ENCODE assay signal across 7 cellular contexts in genomic region chr20:34515484-34516037, GRCh38. TPM values are rescaled to one million over a fixed set of nuclear protein-coding genes. Genes with fewer than 3 reads are reported as not detected.
A peak's percentile ranks its signal among the peaks of the same experiment; 100 is the strongest.
DNase-seq lines count a peak whose midpoint lies in the region; ATAC-seq, FAIRE-seq and TF ChIP-seq lines count a peak whose summit lies in the region.

No MANE protein-coding gene starts in this region.

- H3K4me1 ChIP-seq in HepG2 (ENCODE audit: insufficient read depth, low read length) = peaks cover 71% of the 10 kb centered on the region

- TSS peak; percentile 70 for BruUV-seq in HepG2 (replicated peaks; lab: Mats Ljungman, UMichigan)

- in situ Hi-C loops in HepG2 (cut with HindIII; ENCODE audit: extremely low pct_ligation_motif_present, low pct_unique_long_range_greater_than_20kb) = loop anchor here (5.0 kb wide), 1 partner anchor 203 kb away; no protein-coding TSS in a partner anchor

- peaks cover 46% of the 10 kb centered on the region for H3K79me2 ChIP-seq in HepG2 (ENCODE audit: insufficient read depth, low read length)

- TF ChIP-seq RAD21 in HepG2 (CRISPR knock-in tag; IDR thresholded peaks at IDR 0.05) = no peak

- peak overlapping the region; percentile 98 for H3K4me3 Mint-ChIP-seq in activated B cell treated with CpG ODN at 0.5 μM for 24 hours
- H3K4me3 Mint-ChIP-seq in central memory CD8-positive, alpha-beta T cell = peak overlapping the region; percentile 99

- H3K4me2 ChIP-seq in HepG2 (ENCODE audit: low read depth, low read length) = peak overlapping the region; percentile 84

- FAIRE-seq in GM18507 (lab: Jason Lieb, UNC) = peak; percentile 78
- peak; percentile 44 for FAIRE-seq in HepG2 (lab: Jason Lieb, UNC)

- TF ChIP-seq CTCF in activated B cell treated with CpG ODN at 0.5 μM for 24 hours (IDR thresholded peaks at IDR 0.05) (no peak), HepG2 (CRISPR knock-in tag; IDR thresholded peaks at IDR 0.05) (no peak)

- peaks cover 0 to 11% of the 10 kb centered on the region in 2 experiments; a peak in 3 of 5 replicates for H3K36me3 ChIP-seq in HepG2 (replicated peaks in 1 of 2; ENCODE audit: control insufficient read depth in 1 of 2, insufficient read depth in 2 of 2, low read length in 2 of 2)

- H3K9me3 Mint-ChIP-seq in activated B cell treated with CpG ODN at 0.5 μM for 24 hours = no peaks in the 10 kb centered on the region
- H3K9me3 Mint-ChIP-seq in central memory CD8-positive, alpha-beta T cell = no peaks in the 10 kb centered on the region

- peaks cover 14% of the 10 kb centered on the region for H4K20me1 ChIP-seq in HepG2 (ENCODE audit: insufficient read depth, low read length)

- no peak overlapping the region for H2AFZ ChIP-seq in HepG2 (ENCODE audit: low read length)

- peaks cover 27% of the 10 kb centered on the region for H3K36me3 Mint-ChIP-seq in activated B cell treated with CpG ODN at 0.5 μM for 24 hours (ENCODE audit: low read depth)
- peaks cover 26% of the 10 kb centered on the region for H3K36me3 Mint-ChIP-seq in central memory CD8-positive, alpha-beta T cell (ENCODE audit: insufficient read depth)

- peak; percentile 44 for ATAC-seq in HG02852 (IDR thresholded peaks at IDR 0.05; ENCODE audit: unreplicated experiment)
- ATAC-seq in activated B cell treated with CpG ODN at 0.5 μM for 24 hours (ENCODE audit: low read depth) = peak; percentile 76
- peak; percentile 61 for ATAC-seq in central memory CD8-positive, alpha-beta T cell (replicated peaks; ENCODE audit: extremely low read depth, poor library complexity, severe bottlenecking)
- peak; percentile 62 for ATAC-seq in HepG2

- peak overlapping the region; percentile 80 for H3K27ac ChIP-seq in HepG2 (ENCODE audit: extremely low read length, insufficient read depth, low read length)

- WGBS in HepG2 (ENCODE audit: low lambda C conversion rate) = 5% methylated on average over 25 of the region's 25 CpGs

- DNase-seq in GM18507 (ENCODE audit: extremely low spot score, insufficient read length, low read depth) (peak; percentile 44), NCI-H187 (lab: John Stamatoyannopoulos, UW) (peak; percentile 25 to 77), activated B cell treated with CpG ODN at 0.5 μM for 24 hours (peak; percentile 65), HepG2 (ENCODE audit: low spot score) (peak; percentile 65)
- DNase-seq in central memory CD8-positive, alpha-beta T cell (ENCODE audit: low spot score in 2 of 2) = peak; percentile 47 to 53
- peak; percentile 39 to 64 (median 54) for DNase-seq in stimulated activated CD4-positive, alpha-beta T cell treated with anti-CD3 and anti-CD28 coated beads, TNF-alpha, amount 100 ng/mL, for 24 hours (ENCODE audit: low read depth in 3 of 3)

- no peaks in the 10 kb centered on the region for H3K27me3 Mint-ChIP-seq in activated B cell treated with CpG ODN at 0.5 μM for 24 hours
- H3K27me3 Mint-ChIP-seq in central memory CD8-positive, alpha-beta T cell = no peaks in the 10 kb centered on the region

- H3K9ac ChIP-seq in HepG2 (ENCODE audit: insufficient read depth, low read depth, low read length) = peak overlapping the region; percentile 86

- no peaks in the 10 kb centered on the region for H3K9me3 ChIP-seq in HepG2 (ENCODE audit: low read length)

- peak overlapping the region; percentile 96 for H3K27ac Mint-ChIP-seq in activated B cell treated with CpG ODN at 0.5 μM for 24 hours
- peak overlapping the region; percentile 97 for H3K27ac Mint-ChIP-seq in central memory CD8-positive, alpha-beta T cell (ENCODE audit: low read depth)

- H3K4me3 ChIP-seq in HepG2 (replicated peaks in 1 of 3; ENCODE audit: insufficient read depth in 1 of 3, low read depth in 2 of 3, low read length in 3 of 3) = peak overlapping the region; percentile 85 to 89 (median 87)

- POLR2A ChIA-PET in activated B cell treated with CpG ODN at 0.5 μM for 24 hours (lab: Charles Lee) = interaction anchor here (0.7 to 2.9 kb wide), 11 partner anchors 8 to 213 kb away, joined by 3 to 29 read pairs (median 4); partner anchors contain the start of genes AHCY, ITCH, PIGU and TP53INP2
- POLR2A ChIA-PET in HepG2 (lab: Yijun Ruan, JAX) = interaction anchor here (0.6 to 3.8 kb wide), 38 partner anchors 10 to 361 kb away, joined by 3 to 57 read pairs (median 4); partner anchors contain the start of genes ACSS2, AHCY, ITCH and PIGU

- TF ChIP-seq EP300 in HepG2 (IDR thresholded peaks at IDR 0.05; ENCODE audit: low read depth in 2 of 2, low read length in 2 of 2) (0 out of 4 replicates have a peak, but pooled peaks of 1 of the 2 experiments have one; percentile 12), HepG2 (CRISPR knock-in tag; IDR thresholded peaks at IDR 0.05; ENCODE audit: borderline replicate concordance) (no peak; the same call in 1 of the 2 replicates)

- no peaks in the 10 kb centered on the region; a peak in 1 of 5 replicates for H3K27me3 ChIP-seq in HepG2 (ENCODE audit: control insufficient read depth in 1 of 2, insufficient read depth in 2 of 2, low read length in 2 of 2)

- H3K4me1 Mint-ChIP-seq in activated B cell treated with CpG ODN at 0.5 μM for 24 hours = peaks cover 43% of the 10 kb centered on the region
- peaks cover 45% of the 10 kb centered on the region for H3K4me1 Mint-ChIP-seq in central memory CD8-positive, alpha-beta T cell

- TF ChIP-seq POLR2A in HepG2 (IDR thresholded peaks at IDR 0.05; ENCODE audit: insufficient read depth in 1 of 2, low read depth in 2 of 2, low read length in 2 of 2) = no peak

- CTCF ChIA-PET in activated B cell treated with CpG ODN at 0.5 μM for 24 hours (lab: Charles Lee) = interaction anchor here (0.8 to 3.0 kb wide), 2 partner anchors 192 to 203 kb away, joined by 3 to 27 read pairs; no protein-coding TSS in a partner anchor
- CTCF ChIA-PET in HepG2 (lab: Yijun Ruan, JAX; ENCODE audit: low intra/inter-chr PET ratio, low total read pairs) = no interaction called here

- intact Hi-C loops in activated B cell treated with CpG ODN at 0.5 μM for 24 hours (cut with micrococcal nuclease) = loop anchor here (1.0 to 5.0 kb wide), 9 partner anchors 8 to 1543 kb away; partner anchors contain the start of genes ACSS2, AHCY, ITCH and MAP1LC3A
- intact Hi-C loops in HepG2 (cut with micrococcal nuclease; ENCODE audit: unreplicated experiment) = loop anchor here (2.0 kb wide), 1 partner anchor 213 kb away; the partner anchor contains the start of gene AHCY

TF ChIP-seq in HepG2, 621 proteins besides CTCF, POLR2A, EP300 and RAD21 (continues in another document):
- TF ChIP-seq RELA (CRISPR knock-in tag; IDR thresholded peaks at IDR 0.05) = no peak; the same call in 1 of the 2 replicates

RNA-seq across cellular contexts. Expression of gene DYNLRB1, which starts 0.7 kb away (rescaled TPM):
- total RNA-seq in activated B cell treated with CpG ODN at 0.5 μM for 24 hours (62.7 and 65.9 TPM in 2 replicates), HepG2 (2016; rRNA removed; fragmentation: Illumina TruSeq; extraction: Trizol) (140 and 151 TPM in 2 replicates)
- 70.8 and 95.6 TPM in 2 replicates for total RNA-seq in HepG2 (2016; cell fraction: cytosol; rRNA removed; fragmentation: Illumina TruSeq; extraction: Trizol; ENCODE audit: low read depth)
- 132 and 137 TPM in 2 replicates for total RNA-seq in HepG2 (2016; cell fraction: insoluble cytoplasmic fraction; rRNA removed; fragmentation: Illumina TruSeq; extraction: Trizol)
- total RNA-seq in HepG2 (2016; cell fraction: membrane; rRNA removed; fragmentation: Illumina TruSeq; extraction: Trizol) = 86.4 and 104 TPM in 2 replicates
- 52.8 and 64.0 TPM in 2 replicates for total RNA-seq in HepG2 (2016; cell fraction: nucleus; rRNA removed; fragmentation: Illumina TruSeq; extraction: Trizol)
- 244 and 285 TPM in 2 replicates for polyA plus RNA-seq in HepG2 (2011; rRNA removed)
- 208 and 234 TPM in 2 replicates for polyA plus RNA-seq in HepG2 (2011; cell fraction: cytosol; rRNA removed)
- polyA plus RNA-seq in HepG2 (2011; cell fraction: nucleus; rRNA removed) = 71.4 and 86.5 TPM in 2 replicates
- polyA plus RNA-seq in HepG2 (2012) = 331 and 366 TPM in 2 replicates
- 170 and 195 TPM in 2 replicates for polyA plus RNA-seq in HepG2 (2016; cell fraction: cytosol; fragmentation: Illumina TruSeq; extraction: Trizol; ENCODE audit: low read depth)
- polyA plus RNA-seq in HepG2 (2016; cell fraction: insoluble cytoplasmic fraction; fragmentation: Illumina TruSeq; extraction: Trizol; ENCODE audit: low read depth) = 370 and 446 TPM in 2 replicates
- 217 and 229 TPM in 2 replicates for polyA plus RNA-seq in HepG2 (2016; cell fraction: membrane; fragmentation: Illumina TruSeq; extraction: Trizol; ENCODE audit: low read depth)
- polyA plus RNA-seq in HepG2 (2016; cell fraction: nucleus; fragmentation: Illumina TruSeq; extraction: Trizol; ENCODE audit: insufficient read depth, low read depth) = 196 and 204 TPM in 2 replicates
- polyA minus RNA-seq in HepG2 (2011; rRNA and poly(A)+ RNA removed; ENCODE audit: low replicate concordance) = 201 and 224 TPM in 2 replicates
- polyA minus RNA-seq in HepG2 (2011; cell fraction: cytosol; rRNA and poly(A)+ RNA removed) = 65.3 and 87.8 TPM in 2 replicates
- 48.7 and 54.5 TPM in 2 replicates for polyA minus RNA-seq in HepG2 (2011; cell fraction: nucleus; rRNA and poly(A)+ RNA removed)

RNA-seq across cellular contexts. Expression of gene MAP1LC3A, which starts 43.0 kb away (rescaled TPM):
- total RNA-seq in activated B cell treated with CpG ODN at 0.5 μM for 24 hours (1.6 TPM in 2 replicates), HepG2 (2016; rRNA removed; fragmentation: Illumina TruSeq; extraction: Trizol) (not detected in 2 replicates)
- not detected in 2 replicates for total RNA-seq in HepG2 (2016; cell fraction: cytosol; rRNA removed; fragmentation: Illumina TruSeq; extraction: Trizol; ENCODE audit: low read depth)
- not detected in 2 replicates for total RNA-seq in HepG2 (2016; cell fraction: insoluble cytoplasmic fraction; rRNA removed; fragmentation: Illumina TruSeq; extraction: Trizol)
- total RNA-seq in HepG2 (2016; cell fraction: membrane; rRNA removed; fragmentation: Illumina TruSeq; extraction: Trizol) = not detected in 2 replicates
- not detected in 2 replicates for total RNA-seq in HepG2 (2016; cell fraction: nucleus; rRNA removed; fragmentation: Illumina TruSeq; extraction: Trizol)
- not detected in 2 replicates for polyA plus RNA-seq in HepG2 (2011; rRNA removed)
- polyA plus RNA-seq in HepG2 (2011; cell fraction: cytosol; rRNA removed) = not detected in 2 replicates
- polyA plus RNA-seq in HepG2 (2011; cell fraction: nucleus; rRNA removed) = 0.17 TPM in 1 of 2 replicates, not detected in the other
- not detected in 2 replicates for polyA plus RNA-seq in HepG2 (2012)
- not detected in 2 replicates for polyA plus RNA-seq in HepG2 (2016; cell fraction: cytosol; fragmentation: Illumina TruSeq; extraction: Trizol; ENCODE audit: low read depth)
- not detected in 2 replicates for polyA plus RNA-seq in HepG2 (2016; cell fraction: insoluble cytoplasmic fraction; fragmentation: Illumina TruSeq; extraction: Trizol; ENCODE audit: low read depth)
- not detected in 2 replicates for polyA plus RNA-seq in HepG2 (2016; cell fraction: membrane; fragmentation: Illumina TruSeq; extraction: Trizol; ENCODE audit: low read depth)
- not detected in 2 replicates for polyA plus RNA-seq in HepG2 (2016; cell fraction: nucleus; fragmentation: Illumina TruSeq; extraction: Trizol; ENCODE audit: insufficient read depth, low read depth)
- polyA minus RNA-seq in HepG2 (2011; rRNA and poly(A)+ RNA removed; ENCODE audit: low replicate concordance) = not detected in 2 replicates
- not detected in 2 replicates for polyA minus RNA-seq in HepG2 (2011; cell fraction: cytosol; rRNA and poly(A)+ RNA removed)
- not detected in 2 replicates for polyA minus RNA-seq in HepG2 (2011; cell fraction: nucleus; rRNA and poly(A)+ RNA removed)

Comparison
In these comparisons a context has a peak if more than half of its experiments do, and no peak if none do; other contexts are left out.
1. Peak in every context shown above with its lines: DNase-seq, ATAC-seq, H3K4me3 ChIP-seq and H3K27ac ChIP-seq.